In genomic region chr1:97634758-97635157, GRCh38 we compare ENCODE assay signal across 19 cellular contexts.
"Had no signal": no experiment of that assay in that cellular context is flagged by ENCODE, and none has a peak within 500 bp of the region (broad histone marks: within the 10 kb centered on the region; RNA-seq: fewer than 3 reads in every experiment).

No MANE protein-coding gene starts in this region.

- H3K27ac ChIP-seq: coronary artery, lower lobe of right lung, prostate gland, right atrium auricular region, sigmoid colon, thoracic aorta, tibial nerve, upper lobe of left lung had no signal

- H3K36me3 Mint-ChIP-seq: stimulated activated memory B cell treated with anti-CD40 and anti-IgM and Interleukin-4, amounts not matched to agents 10 μg/mL and 1 μg/mL and 100 μg/mL, for 72 hours had no signal

- H3K27ac Mint-ChIP-seq: natural killer cell treated with Interleukin-12 subunit alpha and Interleukin-12 subunit beta and Interleukin-15 and Interleukin-18, amount 100 ng/mL, for 72 hours; stimulated activated memory B cell treated with anti-CD40 and anti-IgM and Interleukin-4, amounts not matched to agents 10 μg/mL and 1 μg/mL and 100 μg/mL, for 72 hours had no signal

- H3K9me3 ChIP-seq: lower lobe of right lung, prostate gland, right atrium auricular region, sigmoid colon, thoracic aorta, tibial nerve, upper lobe of left lung had no signal

- H3K9me3 Mint-ChIP-seq: natural killer cell treated with Interleukin-12 subunit alpha and Interleukin-12 subunit beta and Interleukin-15 and Interleukin-18, amount 100 ng/mL, for 72 hours; neural crest cell; stimulated activated memory B cell treated with anti-CD40 and anti-IgM and Interleukin-4, amounts not matched to agents 10 μg/mL and 1 μg/mL and 100 μg/mL, for 72 hours had no signal

- H3K4me1 Mint-ChIP-seq: stimulated activated memory B cell treated with anti-CD40 and anti-IgM and Interleukin-4, amounts not matched to agents 10 μg/mL and 1 μg/mL and 100 μg/mL, for 72 hours had no signal

- H3K27me3 ChIP-seq: right atrium auricular region, sigmoid colon, tibial nerve, upper lobe of left lung had no signal

- H3K4me3 ChIP-seq: coronary artery, lower lobe of right lung, prostate gland, right atrium auricular region, sigmoid colon, thoracic aorta, tibial nerve, upper lobe of left lung had no signal

- DNase-seq: dermis blood vessel endothelial cell; effector memory CD4-positive, alpha-beta T cell; erythroblast; left ventricle myocardium superior; lower lobe of right lung; sigmoid colon; stimulated activated CD4-positive, alpha-beta T cell treated with anti-CD3 and anti-CD28 coated beads, Interleukin-2, amount 100 ng/mL, for 24 hours; stimulated activated CD4-positive, alpha-beta T cell treated with anti-CD3 and anti-CD28 coated beads, Interleukin-4, amount 100 ng/mL, for 4 hours; stimulated activated naive CD8-positive, alpha-beta T cell treated with anti-CD3 and anti-CD28 coated beads, Interleukin-15, Interleukin-2, amounts not matched to agents 100 U/mL and 50 U/mL, for 24 hours; substantia nigra; upper lobe of left lung had no signal

- H3K36me3 ChIP-seq: lower lobe of right lung, prostate gland, right atrium auricular region, sigmoid colon, thoracic aorta, upper lobe of left lung had no signal

- H3K27me3 Mint-ChIP-seq: natural killer cell treated with Interleukin-12 subunit alpha and Interleukin-12 subunit beta and Interleukin-15 and Interleukin-18, amount 100 ng/mL, for 72 hours; stimulated activated memory B cell treated with anti-CD40 and anti-IgM and Interleukin-4, amounts not matched to agents 10 μg/mL and 1 μg/mL and 100 μg/mL, for 72 hours had no signal

- H3K4me1 ChIP-seq: prostate gland had no signal

- H3K4me3 Mint-ChIP-seq: natural killer cell treated with Interleukin-12 subunit alpha and Interleukin-12 subunit beta and Interleukin-15 and Interleukin-18, amount 100 ng/mL, for 72 hours; neural crest cell; stimulated activated memory B cell treated with anti-CD40 and anti-IgM and Interleukin-4, amounts not matched to agents 10 μg/mL and 1 μg/mL and 100 μg/mL, for 72 hours had no signal
